In the genomic region with DNA sequence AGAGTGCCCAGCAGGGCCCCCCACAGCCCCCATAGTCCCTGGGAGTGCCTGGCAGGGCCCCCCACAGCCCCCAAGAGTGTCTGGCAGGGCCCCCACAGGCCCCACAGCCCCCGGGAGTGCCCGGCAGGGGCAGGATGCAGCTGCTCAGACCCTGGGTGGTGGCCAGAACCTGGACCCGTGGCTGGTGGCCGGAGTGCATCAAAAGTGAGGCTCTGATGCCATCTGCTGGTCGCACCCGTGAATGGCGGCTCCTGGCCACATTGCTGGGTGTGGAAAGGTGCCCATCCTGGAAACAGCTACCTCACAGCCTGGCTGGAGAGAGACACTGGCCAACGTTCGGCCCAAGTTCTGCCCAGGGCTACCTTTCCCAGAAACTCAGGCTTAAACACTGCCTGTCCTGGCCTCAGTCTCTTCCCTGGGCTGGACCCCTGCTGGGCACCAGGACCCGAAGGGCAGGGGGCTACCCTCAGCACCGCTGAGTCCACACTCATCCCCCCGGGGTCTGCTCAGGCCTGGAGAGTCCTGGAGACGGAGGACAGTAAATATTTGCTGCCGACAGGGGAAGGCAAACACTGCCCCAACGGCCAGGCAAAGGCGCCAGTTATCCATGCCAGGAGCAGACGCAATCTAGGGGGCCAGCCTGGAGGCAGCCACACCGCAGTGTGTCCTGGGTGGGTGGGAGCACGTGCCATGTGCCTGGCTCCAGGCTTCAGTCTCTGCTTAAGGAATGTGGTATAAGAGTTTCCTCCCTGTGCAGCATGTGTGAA, we compare ENCODE assay signal across 8 cellular contexts. TPM values are rescaled to one million over a fixed set of nuclear protein-coding genes. Genes with fewer than 3 reads are reported as not detected.
A peak's percentile ranks its signal among the peaks of the same experiment; 100 is the strongest.
DNase-seq lines count a peak whose midpoint lies in the region; ATAC-seq and TF ChIP-seq lines count a peak whose summit lies in the region.

No MANE protein-coding gene starts in this region.

- no peak overlapping the region for H3K4me3 Mint-ChIP-seq in natural killer cell treated with Interleukin-12 subunit alpha and Interleukin-12 subunit beta and Interleukin-15 and Interleukin-18, amount 100 ng/mL, for 72 hours

- H3K4me1 Mint-ChIP-seq in natural killer cell treated with Interleukin-12 subunit alpha and Interleukin-12 subunit beta and Interleukin-15 and Interleukin-18, amount 100 ng/mL, for 72 hours (ENCODE audit: low read depth in 2 of 2): peaks cover 4 to 5% of the 10 kb centered on the region in 2 donors

- peaks cover 0 to 80% (median 0%) of the 10 kb centered on the region in 4 donors for H3K27me3 ChIP-seq in esophagus squamous epithelium
- H3K27me3 ChIP-seq in upper lobe of left lung: no peaks in the 10 kb centered on the region

- peak; percentile 79 for DNase-seq in activated CD4-positive, CD25-positive, alpha-beta regulatory T cell treated with anti-CD3 and anti-CD28 coated beads, Interleukin-2, amount 50 U/mL, for 72 hours
- DNase-seq in NCI-H748 (lab: John Stamatoyannopoulos, UW; ENCODE audit: unreplicated experiment) (peak; percentile 73), esophagus squamous epithelium (lab: John Stamatoyannopoulos, UW) (no peak), upper lobe of left lung (peak; percentile 68 to 87)
- peak; percentile 67 for DNase-seq in activated T-cell treated with anti-CD3 and anti-CD28 coated beads, Interleukin-2, amount 50 U/mL, for 1 hour
- DNase-seq in natural killer cell treated with Interleukin-12 subunit alpha and Interleukin-12 subunit beta and Interleukin-15 and Interleukin-18, amount 100 ng/mL, for 72 hours (ENCODE audit: low spot score): no peak

- no peak overlapping the region for H3K27ac Mint-ChIP-seq in natural killer cell treated with Interleukin-12 subunit alpha and Interleukin-12 subunit beta and Interleukin-15 and Interleukin-18, amount 100 ng/mL, for 72 hours

- intact Hi-C loops in esophagus squamous epithelium (cut with DNase I): loop anchor here (10.0 kb wide), 1 partner anchor 462 kb away; the partner anchor contains the start of gene KRTAP5-6

- H3K36me3 ChIP-seq in esophagus squamous epithelium (no peaks in the 10 kb centered on the region), upper lobe of left lung (no peaks in the 10 kb centered on the region)

- no peaks in the 10 kb centered on the region for H3K9me3 Mint-ChIP-seq in natural killer cell treated with Interleukin-12 subunit alpha and Interleukin-12 subunit beta and Interleukin-15 and Interleukin-18, amount 100 ng/mL, for 72 hours

- no peaks in the 10 kb centered on the region for H3K36me3 Mint-ChIP-seq in natural killer cell treated with Interleukin-12 subunit alpha and Interleukin-12 subunit beta and Interleukin-15 and Interleukin-18, amount 100 ng/mL, for 72 hours

- TF ChIP-seq EP300 in upper lobe of left lung (IDR thresholded peaks at IDR 0.05): no peak

- H3K4me3 ChIP-seq in esophagus squamous epithelium (no peak overlapping the region), upper lobe of left lung (no peak overlapping the region)

- WGBS in esophagus squamous epithelium, 2 donors: 33% methylated on average over 3 of the region's 19 CpGs; no CpG with 5 or more reads in 1 of the 2 donors
- 20 to 38% methylated on average over 1 to 17 of the region's 19 CpGs for WGBS in upper lobe of left lung, 2 donors

- TF ChIP-seq POLR2A in esophagus squamous epithelium (IDR thresholded peaks at IDR 0.05) (no peak), upper lobe of left lung (IDR thresholded peaks at IDR 0.05) (no peak)

- no peaks in the 10 kb centered on the region for H3K9me3 ChIP-seq in esophagus squamous epithelium
- H3K9me3 ChIP-seq in upper lobe of left lung: no peaks in the 10 kb centered on the region

- H3K27ac ChIP-seq in esophagus squamous epithelium (no peak overlapping the region), upper lobe of left lung (no peak overlapping the region)

- no peak for ATAC-seq in activated CD4-positive, CD25-positive, alpha-beta regulatory T cell treated with anti-CD3 and anti-CD28 coated beads, Interleukin-2, amount 50 U/mL, for 24 hours
- peak; percentile 38 to 46 for ATAC-seq in natural killer cell treated with Interleukin-12 subunit alpha and Interleukin-12 subunit beta and Interleukin-15 and Interleukin-18, amount 100 ng/mL, for 72 hours
- peak in 1 of 2 donors; percentile 60 for ATAC-seq in upper lobe of left lung (ENCODE audit: low FRiP score in 2 of 2)
- no peak for ATAC-seq in HG02678 (IDR thresholded peaks at IDR 0.05; ENCODE audit: unreplicated experiment)

- H3K4me1 ChIP-seq in esophagus squamous epithelium (peaks cover 2 to 10% (median 3%) of the 10 kb centered on the region in 3 donors), upper lobe of left lung (peaks cover 3 to 4% (median 3%) of the 10 kb centered on the region in 4 donors)

- TF ChIP-seq CTCF in esophagus squamous epithelium (IDR thresholded peaks at IDR 0.05) (peak; percentile 59 to 85 (median 70)), upper lobe of left lung (IDR thresholded peaks at IDR 0.05) (peak; percentile 59 to 88 (median 82))

- H3K27me3 Mint-ChIP-seq in natural killer cell treated with Interleukin-12 subunit alpha and Interleukin-12 subunit beta and Interleukin-15 and Interleukin-18, amount 100 ng/mL, for 72 hours: no peaks in the 10 kb centered on the region

RNA-seq across cellular contexts. Expression of gene INS, which starts 4.4 kb away (rescaled TPM):
- total RNA-seq in esophagus squamous epithelium: not detected
- not detected for total RNA-seq in natural killer cell treated with Interleukin-12 subunit alpha and Interleukin-12 subunit beta and Interleukin-15 and Interleukin-18, amount 100 ng/mL, for 72 hours
- under 1 TPM in 1 of 6 donors, not detected in 5; 0.67 TPM for total RNA-seq in upper lobe of left lung

RNA-seq across cellular contexts. Expression of gene TH, which starts 15.0 kb away (rescaled TPM):
- total RNA-seq in esophagus squamous epithelium (under 1 TPM in 2 of 4 donors, not detected in 2; 0.34 to 0.76 TPM), upper lobe of left lung (not detected)
- total RNA-seq in natural killer cell treated with Interleukin-12 subunit alpha and Interleukin-12 subunit beta and Interleukin-15 and Interleukin-18, amount 100 ng/mL, for 72 hours: not detected

RNA-seq across cellular contexts. Expression of gene IGF2, which starts 17.4 kb away (rescaled TPM):
- total RNA-seq in esophagus squamous epithelium (10 to 100 TPM in 1 of 4 donors, 1 to 10 TPM in 2, under 1 TPM in 1; 0.76 to 35.3 (median 2.8) TPM), upper lobe of left lung (10 to 100 TPM in 2 of 6 donors, 1 to 10 TPM in 3, not detected in 1; 7.0 to 24.4 (median 8.4) TPM)
- under 1 TPM in 1 of 2 donors, not detected in 1; 0.17 TPM for total RNA-seq in natural killer cell treated with Interleukin-12 subunit alpha and Interleukin-12 subunit beta and Interleukin-15 and Interleukin-18, amount 100 ng/mL, for 72 hours

Comparison
In these comparisons a context has a peak if more than half of its experiments do, and no peak if none do; other contexts are left out.
1. DNase-seq: peak in activated CD4-positive, CD25-positive, alpha-beta regulatory T cell treated with anti-CD3 and anti-CD28 coated beads, Interleukin-2, amount 50 U/mL, for 72 hours (single experiment), NCI-H748 (single experiment), activated T-cell treated with anti-CD3 and anti-CD28 coated beads, Interleukin-2, amount 50 U/mL, for 1 hour (single experiment) and upper lobe of left lung (2 of 2); none in esophagus squamous epithelium (single experiment) and natural killer cell treated with Interleukin-12 subunit alpha and Interleukin-12 subunit beta and Interleukin-15 and Interleukin-18, amount 100 ng/mL, for 72 hours (single experiment).
2. ATAC-seq: peak in natural killer cell treated with Interleukin-12 subunit alpha and Interleukin-12 subunit beta and Interleukin-15 and Interleukin-18, amount 100 ng/mL, for 72 hours (2 of 2); none in activated CD4-positive, CD25-positive, alpha-beta regulatory T cell treated with anti-CD3 and anti-CD28 coated beads, Interleukin-2, amount 50 U/mL, for 24 hours (0 of 2) and HG02678 (single experiment).